In genomic region chr2:101418704-101419663, GRCh38 we compare ENCODE assay signal across 8 cellular contexts. TPM values are rescaled to one million over a fixed set of nuclear protein-coding genes. Genes with fewer than 3 reads are reported as not detected.
DNase-seq lines count a peak whose midpoint lies in the region; ATAC-seq and TF ChIP-seq lines count a peak whose summit lies in the region.
"Had no signal": no experiment of that assay in that cellular context is flagged by ENCODE, and none has a peak within 500 bp of the region (broad histone marks: within the 10 kb centered on the region; RNA-seq: fewer than 3 reads in every experiment).

No MANE protein-coding gene starts in this region.

- DNase-seq in NCI-H128 (lab: John Stamatoyannopoulos, UW; ENCODE audit: unreplicated experiment) (peak; percentile 20), left lung (no peak)
- peak; percentile 23 to 30 for DNase-seq in central memory CD8-positive, alpha-beta T cell (ENCODE audit: low spot score in 2 of 2)
- DNase-seq in stimulated activated CD4-positive, alpha-beta T cell treated with anti-CD3 and anti-CD28 coated beads, TNF-alpha, amount 100 ng/mL, for 4 hours (ENCODE audit: low read depth in 3 of 3), result peak in 2 of 3 experiments; percentile 28 to 53

- H3K4me1 Mint-ChIP-seq in central memory CD8-positive, alpha-beta T cell, result no peaks in the 10 kb centered on the region

- peak; percentile 32 for ATAC-seq in central memory CD8-positive, alpha-beta T cell (replicated peaks; ENCODE audit: extremely low read depth, poor library complexity, severe bottlenecking)
- ATAC-seq in left lung (peak; percentile 92), HG03039 (IDR thresholded peaks at IDR 0.05; ENCODE audit: unreplicated experiment) (no peak)

- H3K4me3 ChIP-seq in WI38 (ENCODE audit: low read depth, low read length), result no peak overlapping the region
- no peak overlapping the region for H3K4me3 ChIP-seq in left lung

- H3K9me3 ChIP-seq in left lung, result no peaks in the 10 kb centered on the region

- TF ChIP-seq CTCF in GM12873 (IDR thresholded peaks at IDR 0.05; ENCODE audit: insufficient read depth, low read depth, low read length, missing control alignments), result peak; percentile 67
- TF ChIP-seq CTCF in WI38 (IDR thresholded peaks at IDR 0.05; ENCODE audit: low read depth, low read length), result peak; percentile 65
- TF ChIP-seq CTCF in left lung (IDR thresholded peaks at IDR 0.05), result peak; percentile 73 to 77

- H3K27ac ChIP-seq in left lung, result no peak overlapping the region
- H3K27ac ChIP-seq: epithelial cell of prostate had no signal

- no peaks in the 10 kb centered on the region for H3K27me3 Mint-ChIP-seq in central memory CD8-positive, alpha-beta T cell

- intact Hi-C loops in left lung (cut with DNase I), result no loop called here

- no peaks in the 10 kb centered on the region for H3K36me3 Mint-ChIP-seq in central memory CD8-positive, alpha-beta T cell (ENCODE audit: insufficient read depth)

- no peaks in the 10 kb centered on the region for H3K4me1 ChIP-seq in left lung

- no peaks in the 10 kb centered on the region for H3K27me3 ChIP-seq in left lung

- H3K36me3 ChIP-seq in left lung, result no peaks in the 10 kb centered on the region

- no peak overlapping the region for H3K4me3 Mint-ChIP-seq in central memory CD8-positive, alpha-beta T cell

- H3K27ac Mint-ChIP-seq in central memory CD8-positive, alpha-beta T cell (ENCODE audit: low read depth), result no peak overlapping the region

- H3K9me3 Mint-ChIP-seq in central memory CD8-positive, alpha-beta T cell, result no peaks in the 10 kb centered on the region

RNA-seq across cellular contexts. Expression of gene CREG2, which starts 31.7 kb away (rescaled TPM):
- total RNA-seq in left lung, result not detected

RNA-seq across cellular contexts. Expression of gene RFX8, which starts 55.9 kb away (rescaled TPM):
- total RNA-seq in left lung, result under 1 TPM in 1 of 2 donors, not detected in 1; 0.41 TPM

Comparison
In these comparisons a context has a peak if more than half of its experiments do, and no peak if none do; other contexts are left out.
1. DNase-seq: peak in NCI-H128 (single experiment), central memory CD8-positive, alpha-beta T cell (2 of 2) and stimulated activated CD4-positive, alpha-beta T cell treated with anti-CD3 and anti-CD28 coated beads, TNF-alpha, amount 100 ng/mL, for 4 hours (2 of 3); none in left lung (0 of 2).
2. Peak in every context shown above with its lines, with median percentiles within 50 percentile points of each other: CTCF ChIP-seq.